Comparison of ENCODE assay signal across 8 cellular contexts in the genomic region with DNA sequence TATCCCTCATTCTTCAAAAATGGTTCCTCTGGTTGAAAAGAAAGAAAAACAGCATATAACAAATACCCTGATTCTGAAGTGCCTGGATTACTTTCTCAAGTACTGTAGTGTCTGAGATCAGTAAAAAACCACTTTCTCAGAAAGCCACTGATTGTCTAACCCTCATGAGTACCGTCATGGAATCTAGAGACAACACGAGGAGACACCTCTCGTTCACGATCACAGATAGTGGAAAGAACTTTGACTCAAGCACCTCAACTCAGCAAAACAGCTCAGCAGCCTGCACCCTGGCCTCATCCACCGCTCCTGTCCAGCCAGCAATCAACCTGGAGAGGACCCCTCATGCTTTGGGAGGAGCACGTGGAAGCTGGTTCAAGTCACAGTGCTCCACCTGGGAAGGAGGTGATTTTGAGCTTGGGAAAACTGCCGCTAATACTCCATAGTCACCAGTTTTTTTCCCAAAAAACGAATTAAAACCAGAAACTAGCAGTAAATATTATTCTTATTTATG. TPM values are rescaled to one million over a fixed set of nuclear protein-coding genes. Genes with fewer than 3 reads are reported as not detected.
DNase-seq lines count a peak whose midpoint lies in the region; ATAC-seq and TF ChIP-seq lines count a peak whose summit lies in the region.

No MANE protein-coding gene starts in this region.

- 72 to 84% (median 75%) methylated on average over 8 of the region's 8 CpGs for WGBS in adrenal gland, 4 donors

- intact Hi-C loops in lower lobe of right lung (cut with DNase I) = no loop called here
- intact Hi-C loops in Caco-2 (cut with micrococcal nuclease; ENCODE audit: unreplicated experiment) = no loop called here
- intact Hi-C loops in adrenal gland (cut with DNase I) = no loop called here

- H3K27ac ChIP-seq in lower lobe of right lung (peak overlapping the region; percentile 63), adrenal gland (no peak overlapping the region)

- H3K36me3 Mint-ChIP-seq in activated T-cell treated with anti-CD3 and anti-CD28 coated beads, Interleukin-2, amount 50 U/mL, for 24 hours (ENCODE audit: low read depth) = no peaks in the 10 kb centered on the region
- no peaks in the 10 kb centered on the region for H3K36me3 Mint-ChIP-seq in stimulated activated naive CD8-positive, alpha-beta T cell treated with anti-CD3 and anti-CD28 coated beads, Interleukin-15, Interleukin-2, amounts not matched to agents 100 ng/mL and 50 ng/mL, for 24 hours (ENCODE audit: low read depth)
- H3K36me3 Mint-ChIP-seq in Caco-2 (ENCODE audit: insufficient read depth, unreplicated experiment) = no peaks in the 10 kb centered on the region

- H3K9me3 ChIP-seq in lower lobe of right lung (no peaks in the 10 kb centered on the region), Caco-2 (no peaks in the 10 kb centered on the region), adrenal gland (replicated peaks in 1 of 3) (no peaks in the 10 kb centered on the region)

- H3K36me3 ChIP-seq in lower lobe of right lung = no peaks in the 10 kb centered on the region
- H3K36me3 ChIP-seq in Caco-2 (ENCODE audit: control insufficient read depth, insufficient read depth, low read length) = no peaks in the 10 kb centered on the region
- no peaks in the 10 kb centered on the region for H3K36me3 ChIP-seq in adrenal gland (replicated peaks in 1 of 2)

- H3K27me3 ChIP-seq in lower lobe of right lung (ENCODE audit: low read depth) (peaks cover 7% of the 10 kb centered on the region), Caco-2 (replicated peaks; ENCODE audit: control insufficient read depth, insufficient read depth, low read length) (no peaks in the 10 kb centered on the region), adrenal gland (peaks cover 4% of the 10 kb centered on the region)

- H3K4me3 ChIP-seq in lower lobe of right lung = peak overlapping the region; percentile 15
- no peak overlapping the region for H3K4me3 ChIP-seq in Caco-2 (ENCODE audit: low read depth, low read length)
- H3K4me3 ChIP-seq in adrenal gland = no peak overlapping the region

- peak overlapping the region; percentile 83 for H3K4me3 Mint-ChIP-seq in activated T-cell treated with anti-CD3 and anti-CD28 coated beads, Interleukin-2, amount 50 U/mL, for 24 hours
- peak overlapping the region; percentile 92 for H3K4me3 Mint-ChIP-seq in stimulated activated naive CD8-positive, alpha-beta T cell treated with anti-CD3 and anti-CD28 coated beads, Interleukin-15, Interleukin-2, amounts not matched to agents 100 ng/mL and 50 ng/mL, for 24 hours
- no peak overlapping the region for H3K4me3 Mint-ChIP-seq in Caco-2 (ENCODE audit: unreplicated experiment)

- peaks cover 27% of the 10 kb centered on the region for H3K4me1 ChIP-seq in lower lobe of right lung
- peaks cover 17% of the 10 kb centered on the region for H3K4me1 ChIP-seq in Caco-2
- H3K4me1 ChIP-seq in adrenal gland (replicated peaks in 1 of 2) = no peaks in the 10 kb centered on the region

- TF ChIP-seq POLR2A in adrenal gland (IDR thresholded peaks at IDR 0.05) = no peak

- H3K9me3 Mint-ChIP-seq in activated T-cell treated with anti-CD3 and anti-CD28 coated beads, Interleukin-2, amount 50 U/mL, for 24 hours = no peaks in the 10 kb centered on the region
- no peaks in the 10 kb centered on the region for H3K9me3 Mint-ChIP-seq in stimulated activated naive CD8-positive, alpha-beta T cell treated with anti-CD3 and anti-CD28 coated beads, Interleukin-15, Interleukin-2, amounts not matched to agents 100 ng/mL and 50 ng/mL, for 24 hours
- no peaks in the 10 kb centered on the region for H3K9me3 Mint-ChIP-seq in Caco-2 (ENCODE audit: unreplicated experiment)

- BruUV-seq in Caco-2 (replicated peaks; lab: Mats Ljungman, UMichigan) = no TSS peak

- DNase-seq in OCI-M1 (lab: John Stamatoyannopoulos, UW) (peak; percentile 63), lower lobe of right lung (no peak), pons (ENCODE audit: low spot score) (no peak), DMS 273 treated with DMSO at 0.1 percent for 48 hours (lab: John Stamatoyannopoulos, UW) (no peak), Caco-2 (no peak), adrenal gland (no peak)
- DNase-seq in activated T-cell treated with anti-CD3 and anti-CD28 coated beads, Interleukin-2, amount 50 U/mL, for 24 hours = peak; percentile 65

- no peak for TF ChIP-seq CTCF in lower lobe of right lung (IDR thresholded peaks at IDR 0.05)
- TF ChIP-seq CTCF in Caco-2 (IDR thresholded peaks at IDR 0.05; ENCODE audit: insufficient read depth in 1 of 2, low read depth in 1 of 2, low read length in 1 of 2, severe bottlenecking in 1 of 2, unreplicated experiment in 1 of 2) = no peak
- no peak for TF ChIP-seq CTCF in adrenal gland (IDR thresholded peaks at IDR 0.05)

- CTCF ChIA-PET in Caco-2 (lab: Charles Lee) = no interaction called here

- no peaks in the 10 kb centered on the region for H3K27me3 Mint-ChIP-seq in activated T-cell treated with anti-CD3 and anti-CD28 coated beads, Interleukin-2, amount 50 U/mL, for 24 hours
- no peaks in the 10 kb centered on the region for H3K27me3 Mint-ChIP-seq in stimulated activated naive CD8-positive, alpha-beta T cell treated with anti-CD3 and anti-CD28 coated beads, Interleukin-15, Interleukin-2, amounts not matched to agents 100 ng/mL and 50 ng/mL, for 24 hours
- no peaks in the 10 kb centered on the region for H3K27me3 Mint-ChIP-seq in Caco-2 (ENCODE audit: insufficient read depth, unreplicated experiment)

- POLR2A ChIA-PET in Caco-2 (lab: Charles Lee) = no interaction called here

- H3K4me1 Mint-ChIP-seq in activated T-cell treated with anti-CD3 and anti-CD28 coated beads, Interleukin-2, amount 50 U/mL, for 24 hours (ENCODE audit: low read depth) = peaks cover 77% of the 10 kb centered on the region
- peaks cover 85% of the 10 kb centered on the region for H3K4me1 Mint-ChIP-seq in stimulated activated naive CD8-positive, alpha-beta T cell treated with anti-CD3 and anti-CD28 coated beads, Interleukin-15, Interleukin-2, amounts not matched to agents 100 ng/mL and 50 ng/mL, for 24 hours (ENCODE audit: low read depth)
- H3K4me1 Mint-ChIP-seq in Caco-2 (ENCODE audit: low read depth, unreplicated experiment) = no peaks in the 10 kb centered on the region

- peak overlapping the region; percentile 94 for H3K27ac Mint-ChIP-seq in activated T-cell treated with anti-CD3 and anti-CD28 coated beads, Interleukin-2, amount 50 U/mL, for 24 hours
- peak overlapping the region; percentile 99 for H3K27ac Mint-ChIP-seq in stimulated activated naive CD8-positive, alpha-beta T cell treated with anti-CD3 and anti-CD28 coated beads, Interleukin-15, Interleukin-2, amounts not matched to agents 100 ng/mL and 50 ng/mL, for 24 hours
- H3K27ac Mint-ChIP-seq in Caco-2 (ENCODE audit: unreplicated experiment) = no peak overlapping the region

- peak in 1 of 2 donors; percentile 55 for ATAC-seq in lower lobe of right lung

RNA-seq across cellular contexts. Expression of a gene that starts 1.0 kb away (rescaled TPM):
- total RNA-seq in lower lobe of right lung = 3.2 TPM
- total RNA-seq in Caco-2 (2022) = 2.6 and 2.8 TPM in 2 replicates
- total RNA-seq in adrenal gland = 1 to 10 TPM in 2 of 8 donors, under 1 TPM in 6; 0.28 to 1.5 (median 0.65) TPM
- polyA plus RNA-seq in adrenal gland = 1 to 10 TPM in 1 of 3 donors, under 1 TPM in 2; 0.17 to 1.7 (median 0.97) TPM

Comparison
In these comparisons a context has a peak if more than half of its experiments do, and no peak if none do; other contexts are left out.
1. DNase-seq: peak in OCI-M1 (single experiment) and activated T-cell treated with anti-CD3 and anti-CD28 coated beads, Interleukin-2, amount 50 U/mL, for 24 hours (single experiment); none in lower lobe of right lung (single experiment), pons (single experiment), DMS 273 treated with DMSO at 0.1 percent for 48 hours (single experiment), Caco-2 (0 of 2) and adrenal gland (0 of 7).